Comparison of ENCODE assay signal across 25 cellular contexts in the genomic region with DNA sequence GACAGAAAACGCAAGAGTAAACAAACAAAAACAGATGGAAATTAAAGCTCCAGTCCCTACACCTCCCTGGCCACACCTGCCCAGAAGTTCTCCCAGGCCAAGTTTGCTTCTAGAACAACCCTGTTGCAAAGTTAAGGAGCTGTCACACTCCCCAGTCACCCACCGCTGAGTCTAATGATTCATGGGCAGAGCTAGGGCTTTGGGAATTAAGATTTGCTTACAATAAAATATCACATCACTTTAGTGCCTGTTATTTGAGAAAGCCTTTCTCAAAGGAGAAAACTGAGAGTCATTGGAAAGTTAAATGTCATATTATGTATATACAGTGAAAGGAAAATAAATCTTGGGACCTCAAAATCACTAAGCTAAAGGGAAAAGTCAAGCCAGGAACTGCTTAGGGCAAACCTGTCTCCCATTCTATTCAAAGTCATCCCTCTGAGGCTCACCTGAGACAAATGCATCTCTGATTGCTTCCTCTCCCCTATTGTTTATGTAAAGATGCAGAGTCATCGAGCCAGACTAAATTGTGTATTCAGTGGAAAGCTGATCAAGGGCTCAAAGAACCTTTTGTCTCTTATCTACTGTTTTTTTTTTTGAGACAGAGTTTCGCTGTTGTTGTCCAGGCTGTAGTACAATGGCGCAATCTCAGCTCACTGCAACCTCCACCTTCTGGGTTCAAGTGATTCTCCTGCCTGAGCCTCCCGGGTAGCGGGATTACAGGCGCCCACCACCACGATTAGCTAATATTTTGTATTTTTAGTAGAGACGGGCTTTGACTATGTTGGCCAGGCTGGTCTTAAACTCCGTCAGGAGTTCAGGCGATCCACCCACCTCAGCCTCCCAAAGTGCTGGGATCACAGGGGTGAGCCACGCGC. TPM values are rescaled to one million over a fixed set of nuclear protein-coding genes. Genes with fewer than 3 reads are reported as not detected.
DNase-seq lines count a peak whose midpoint lies in the region; ATAC-seq, FAIRE-seq and TF ChIP-seq lines count a peak whose summit lies in the region.
"Had no signal": no experiment of that assay in that cellular context is flagged by ENCODE, and none has a peak within 500 bp of the region (broad histone marks: within the 10 kb centered on the region; RNA-seq: fewer than 3 reads in every experiment).

No MANE protein-coding gene starts in this region.

- intact Hi-C loops in K562 (cut with micrococcal nuclease): no loop called here
- intact Hi-C loops in pancreas (cut with DNase I): no loop called here

- no peaks in the 10 kb centered on the region for H3K36me3 Mint-ChIP-seq in osteocyte (ENCODE audit: unreplicated experiment)
- H3K36me3 Mint-ChIP-seq: activated CD8-positive, alpha-beta memory T cell treated with anti-CD3 and anti-CD28 coated beads, Interleukin-2, amount 10 ng/mL, durations not matched to agents 7 days and 5 days; stimulated activated effector memory CD8-positive, alpha-beta T cell treated with anti-CD3 and anti-CD28 coated beads, Interleukin-12 subunit alpha, Interleukin-12 subunit beta, amount 100 ng/mL, for 72 hours had no signal

- H3K27me3 ChIP-seq in K562 (ENCODE audit: control insufficient read depth in 2 of 2, insufficient read depth in 2 of 2, low read length in 2 of 2) (no peaks in the 10 kb centered on the region), pancreas (no peaks in the 10 kb centered on the region), GM23248 (replicated peaks; ENCODE audit: insufficient read depth) (no peaks in the 10 kb centered on the region)
- H3K27me3 ChIP-seq: foreskin keratinocyte, tibial artery had no signal

- no peaks in the 10 kb centered on the region for H3K4me1 Mint-ChIP-seq in osteocyte (ENCODE audit: unreplicated experiment)
- H3K4me1 Mint-ChIP-seq: activated CD8-positive, alpha-beta memory T cell treated with anti-CD3 and anti-CD28 coated beads, Interleukin-2, amount 10 ng/mL, durations not matched to agents 7 days and 5 days; stimulated activated effector memory CD8-positive, alpha-beta T cell treated with anti-CD3 and anti-CD28 coated beads, Interleukin-12 subunit alpha, Interleukin-12 subunit beta, amount 100 ng/mL, for 72 hours had no signal

- no peaks in the 10 kb centered on the region for H3K27me3 Mint-ChIP-seq in osteocyte (ENCODE audit: unreplicated experiment)
- H3K27me3 Mint-ChIP-seq: activated CD8-positive, alpha-beta memory T cell treated with anti-CD3 and anti-CD28 coated beads, Interleukin-2, amount 10 ng/mL, durations not matched to agents 7 days and 5 days had no signal

- no peaks in the 10 kb centered on the region for H3F3A ChIP-seq in GM23248 (ENCODE audit: insufficient read depth)

- H2AFZ ChIP-seq in K562 (ENCODE audit: low read depth, low read length): no peak overlapping the region
- H2AFZ ChIP-seq in GM23248: no peak overlapping the region

- no peak overlapping the region for H3K4me3 Mint-ChIP-seq in osteocyte (ENCODE audit: unreplicated experiment)
- H3K4me3 Mint-ChIP-seq: activated CD8-positive, alpha-beta memory T cell treated with anti-CD3 and anti-CD28 coated beads, Interleukin-2, amount 10 ng/mL, durations not matched to agents 7 days and 5 days; stimulated activated effector memory CD8-positive, alpha-beta T cell treated with anti-CD3 and anti-CD28 coated beads, Interleukin-12 subunit alpha, Interleukin-12 subunit beta, amount 100 ng/mL, for 72 hours; T-helper 1 cell treated with Interleukin-12 subunit alpha and Interleukin-12 subunit beta and Interleukin-4 antibody, amounts not matched to agents 30 μg/mL and 1 μg/mL, for 36 hours had no signal

- no peak overlapping the region for H3K4me3 ChIP-seq in K562
- H3K4me3 ChIP-seq in pancreas: no peak overlapping the region
- H3K4me3 ChIP-seq in GM23248: no peak overlapping the region
- H3K4me3 ChIP-seq: skin epidermis, tibial artery had no signal

- no TSS peak for BruUV-seq in K562 (replicated peaks; lab: Mats Ljungman, UMichigan)

- H3K79me2 ChIP-seq in K562 (ENCODE audit: control insufficient read depth, insufficient read depth, low read length): no peaks in the 10 kb centered on the region
- no peaks in the 10 kb centered on the region for H3K79me2 ChIP-seq in GM23248 (ENCODE audit: insufficient read depth)

- in situ Hi-C loops in K562 (cut with MboI) (no loop called here), GM23248 (cut with MboI) (no loop called here)

- H3K4me1 ChIP-seq in K562 (replicated peaks in 1 of 2; ENCODE audit: control insufficient read depth in 2 of 2, insufficient read depth in 2 of 2, low read length in 2 of 2) (no peaks in the 10 kb centered on the region), pancreas (no peaks in the 10 kb centered on the region), GM23248 (ENCODE audit: insufficient read depth) (no peaks in the 10 kb centered on the region)
- H3K4me1 ChIP-seq: tibial artery had no signal

- TF ChIP-seq EP300 in K562 (IDR thresholded peaks at IDR 0.05; ENCODE audit: low read length): no peak

- H3K9me3 Mint-ChIP-seq in osteocyte (ENCODE audit: unreplicated experiment): peaks cover under 1% of the 10 kb centered on the region
- H3K9me3 Mint-ChIP-seq: stimulated activated effector memory CD8-positive, alpha-beta T cell treated with anti-CD3 and anti-CD28 coated beads, Interleukin-12 subunit alpha, Interleukin-12 subunit beta, amount 100 ng/mL, for 72 hours had no signal

- H3K36me3 ChIP-seq in K562 (ENCODE audit: control insufficient read depth, insufficient read depth, low read length) (no peaks in the 10 kb centered on the region), pancreas (no peaks in the 10 kb centered on the region), GM23248 (ENCODE audit: low read depth) (no peaks in the 10 kb centered on the region)
- H3K36me3 ChIP-seq: tibial artery had no signal

- H3K27ac Mint-ChIP-seq in osteocyte (ENCODE audit: unreplicated experiment): no peak overlapping the region
- H3K27ac Mint-ChIP-seq: activated CD8-positive, alpha-beta memory T cell treated with anti-CD3 and anti-CD28 coated beads, Interleukin-2, amount 10 ng/mL, durations not matched to agents 7 days and 5 days; stimulated activated effector memory CD8-positive, alpha-beta T cell treated with anti-CD3 and anti-CD28 coated beads, Interleukin-12 subunit alpha, Interleukin-12 subunit beta, amount 100 ng/mL, for 72 hours; T-helper 1 cell treated with Interleukin-12 subunit alpha and Interleukin-12 subunit beta and Interleukin-4 antibody, amounts not matched to agents 30 μg/mL and 1 μg/mL, for 36 hours had no signal

- H3K9ac ChIP-seq in K562 (ENCODE audit: insufficient read depth in 1 of 2, low read depth in 2 of 2, low read length in 2 of 2) (no peak overlapping the region), GM23248 (no peak overlapping the region)

- no peaks in the 10 kb centered on the region for H4K20me1 ChIP-seq in K562 (replicated peaks; ENCODE audit: control insufficient read depth, insufficient read depth, low read length)
- H4K20me1 ChIP-seq in GM23248 (ENCODE audit: insufficient read depth): no peaks in the 10 kb centered on the region

- CTCF ChIA-PET in K562 (lab: Yijun Ruan, JAX; ENCODE audit: low intra/inter-chr PET ratio): no interaction called here

- WGBS in K562 (ENCODE audit: insufficient coverage, low coverage, missing lambda C conversion rate): 0% methylated on average over 7 of the region's 14 CpGs
- WGBS in pancreas, 2 donors: 34 to 42% methylated on average over 12 of the region's 14 CpGs
- 48 to 52% methylated on average over 12 of the region's 14 CpGs for WGBS in GM23248 (ENCODE audit: low coverage in 1 of 2, low lambda C conversion rate in 2 of 2, missing lambda C conversion rate in 2 of 2), 2 experiments

- no peaks in the 10 kb centered on the region for H3K9me1 ChIP-seq in K562 (ENCODE audit: control insufficient read depth, insufficient read depth, low read length)

- no peak for TF ChIP-seq POLR2A in K562 (conservative IDR thresholded peaks at IDR 0.05)

- TF ChIP-seq CTCF in K562 (IDR thresholded peaks at IDR 0.05 in 2 of 3, conservative IDR thresholded peaks at IDR 0.05 in 1 of 3; ENCODE audit: insufficient read depth in 2 of 3, low read depth in 1 of 3, low read length in 3 of 3) (no peak), osteocyte (IDR thresholded peaks at IDR 0.05) (no peak), pancreas (IDR thresholded peaks at IDR 0.05) (no peak)

- FAIRE-seq in K562 (lab: Jason Lieb, UNC): no peak
- FAIRE-seq in pancreas (lab: Jason Lieb, UNC): no peak
- FAIRE-seq: endometrium had no signal

- no peaks in the 10 kb centered on the region for H3K9me3 ChIP-seq in K562 (replicated peaks; ENCODE audit: control insufficient read depth, insufficient read depth, low read depth, low read length)
- no peaks in the 10 kb centered on the region for H3K9me3 ChIP-seq in pancreas
- H3K9me3 ChIP-seq in GM23248 (ENCODE audit: low read depth): no peaks in the 10 kb centered on the region
- H3K9me3 ChIP-seq: tibial artery had no signal

- POLR2A ChIA-PET in K562 (lab: Yijun Ruan, JAX): no interaction called here

- ATAC-seq in K562: no peak
- no peak for ATAC-seq in pancreas
- ATAC-seq: activated CD4-positive, CD25-positive, alpha-beta regulatory T cell treated with anti-CD3 and anti-CD28 coated beads, Interleukin-2, amount 50 U/mL, for 24 hours; activated CD8-positive, alpha-beta memory T cell treated with anti-CD3 and anti-CD28 coated beads, Interleukin-2, amount 10 ng/mL, durations not matched to agents 7 days and 5 days; foreskin keratinocyte; stimulated activated effector memory CD8-positive, alpha-beta T cell treated with anti-CD3 and anti-CD28 coated beads, Interleukin-12 subunit alpha, Interleukin-12 subunit beta, amount 100 ng/mL, for 72 hours had no signal

- no peak for TF ChIP-seq RAD21 in K562 (CRISPR knock-in tag; conservative IDR thresholded peaks at IDR 0.05 in 1 of 2, IDR thresholded peaks at IDR 0.05 in 1 of 2)

- DNase-seq in NCI-H1417 (lab: John Stamatoyannopoulos, UW) (peak in 2 of 3 experiments; percentile 53 to 81), NCI-H1417 treated with DMSO at 0.1 percent for 48 hours (lab: John Stamatoyannopoulos, UW) (no peak), NCI-H1436 (lab: John Stamatoyannopoulos, UW) (peak; percentile 53), K562 (ENCODE audit: extremely low read depth in 1 of 4, low spot score in 3 of 4) (no peak), osteocyte (ENCODE audit: extremely low spot score, unreplicated experiment) (peak; percentile 46), AML-193 (lab: John Stamatoyannopoulos, UW) (no peak), pancreas (no peak), GM23248 (no peak)
- DNase-seq: activated CD8-positive, alpha-beta memory T cell treated with anti-CD3 and anti-CD28 coated beads, Interleukin-2, amount 10 ng/mL, durations not matched to agents 7 days and 5 days; activated effector memory CD4-positive, alpha-beta T cell treated with anti-CD3 and anti-CD28 coated beads, Interleukin-2, amount 50 U/mL, for 16 hours; amygdala; cerebellar nuclear complex; mesenchymal stem cell; NCI-H82; occipital lobe; tibial artery had no signal

- H3K27ac ChIP-seq in K562 (ENCODE audit: extremely low read depth, low read depth, low read length) (no peak overlapping the region), pancreas (no peak overlapping the region), GM23248 (no peak overlapping the region)
- H3K27ac ChIP-seq: foreskin keratinocyte, RWPE1, skin epidermis, tibial artery had no signal

- H3K9me2 ChIP-seq in GM23248 (ENCODE audit: insufficient read depth): no peaks in the 10 kb centered on the region

- H3K4me2 ChIP-seq in K562 (ENCODE audit: insufficient read depth, low read length) (no peak overlapping the region), GM23248 (ENCODE audit: unreplicated experiment) (no peak overlapping the region)

RNA-seq across cellular contexts. Expression of gene CRYGB, which starts 2.8 kb away (rescaled TPM):
- not detected in 2 replicates for total RNA-seq in K562 (2011; cell fraction: chromatin; rRNA removed; ENCODE audit: low replicate concordance)
- total RNA-seq in K562 (2011; cell fraction: nucleolus; rRNA removed): not detected in 2 replicates
- not detected in 2 replicates for total RNA-seq in K562 (2011; cell fraction: nucleoplasm; rRNA removed)
- total RNA-seq in K562 (2014; rRNA removed) (not detected in 2 replicates), K562 (2014; rRNA removed; fragmentation: Illumina TruSeq; extraction: Trizol) (not detected in 2 replicates), K562 (2015; rRNA removed; fragmentation: Illumina TruSeq; extraction: Trizol) (not detected in 2 replicates), K562 (2021) (not detected in 2 replicates), osteocyte (not detected in 2 replicates), pancreas (not detected)
- polyA plus RNA-seq in K562 (2011; rRNA removed) (not detected in 2 replicates), K562 (2014; fragmentation: Illumina TruSeq; extraction: Trizol) (not detected in 2 replicates), K562 (2014; fragmentation: Nextera tagmentation; extraction: Ambion mirVana) (not detected), K562 (2014; rRNA removed) (not detected in 2 replicates), pancreas (not detected), GM23248 (2016; fragmentation: Nextera tagmentation; extraction: Ambion mirVana) (not detected in 2 replicates)
- polyA plus RNA-seq in K562 (2011; cell fraction: cytosol; rRNA removed): not detected in 2 replicates
- polyA plus RNA-seq in K562 (2011; cell fraction: nucleus; rRNA removed): not detected in 2 replicates
- polyA plus RNA-seq in K562 (2012): not detected in 2 replicates
- not detected in 2 replicates for polyA minus RNA-seq in K562 (2011; rRNA and poly(A)+ RNA removed)
- not detected in 2 replicates for polyA minus RNA-seq in K562 (2011; cell fraction: cytosol; rRNA and poly(A)+ RNA removed)
- not detected in 2 replicates for polyA minus RNA-seq in K562 (2011; cell fraction: nucleus; rRNA and poly(A)+ RNA removed)
- total RNA-seq in GM23248 (2014; rRNA removed; shearing (Covaris generic)): not detected in 2 replicates
- total RNA-seq: A172; activated CD8-positive, alpha-beta memory T cell treated with anti-CD3 and anti-CD28 coated beads, Interleukin-2, amount 10 ng/mL, durations not matched to agents 7 days and 5 days; foreskin keratinocyte; HT-29; occipital lobe had no signal
- polyA plus RNA-seq: foreskin keratinocyte had no signal

RNA-seq across cellular contexts. Expression of gene CRYGC, which starts 13.5 kb away (rescaled TPM):
- not detected in 2 replicates for total RNA-seq in K562 (2011; cell fraction: chromatin; rRNA removed; ENCODE audit: low replicate concordance)
- total RNA-seq in K562 (2011; cell fraction: nucleolus; rRNA removed): not detected in 2 replicates
- total RNA-seq in K562 (2011; cell fraction: nucleoplasm; rRNA removed): not detected in 2 replicates
- total RNA-seq in K562 (2014; rRNA removed) (not detected in 2 replicates), K562 (2014; rRNA removed; fragmentation: Illumina TruSeq; extraction: Trizol) (not detected in 2 replicates), K562 (2015; rRNA removed; fragmentation: Illumina TruSeq; extraction: Trizol) (not detected in 2 replicates), K562 (2021) (not detected in 2 replicates), osteocyte (not detected in 2 replicates), pancreas (not detected)
- polyA plus RNA-seq in K562 (2011; rRNA removed) (not detected in 2 replicates), K562 (2014; fragmentation: Illumina TruSeq; extraction: Trizol) (not detected in 2 replicates), K562 (2014; fragmentation: Nextera tagmentation; extraction: Ambion mirVana) (not detected), K562 (2014; rRNA removed) (not detected in 2 replicates), pancreas (not detected), GM23248 (2016; fragmentation: Nextera tagmentation; extraction: Ambion mirVana) (not detected in 2 replicates)
- not detected in 2 replicates for polyA plus RNA-seq in K562 (2011; cell fraction: cytosol; rRNA removed)
- polyA plus RNA-seq in K562 (2011; cell fraction: nucleus; rRNA removed): not detected in 2 replicates
- polyA plus RNA-seq in K562 (2012): not detected in 2 replicates
- polyA minus RNA-seq in K562 (2011; rRNA and poly(A)+ RNA removed): not detected in 2 replicates
- polyA minus RNA-seq in K562 (2011; cell fraction: cytosol; rRNA and poly(A)+ RNA removed): not detected in 2 replicates
- not detected in 2 replicates for polyA minus RNA-seq in K562 (2011; cell fraction: nucleus; rRNA and poly(A)+ RNA removed)
- total RNA-seq in GM23248 (2014; rRNA removed; shearing (Covaris generic)): not detected in 2 replicates
- total RNA-seq: A172; activated CD8-positive, alpha-beta memory T cell treated with anti-CD3 and anti-CD28 coated beads, Interleukin-2, amount 10 ng/mL, durations not matched to agents 7 days and 5 days; foreskin keratinocyte; HT-29; occipital lobe had no signal

RNA-seq across cellular contexts. Expression of gene CRYGD, which starts 18.8 kb away (rescaled TPM):
- not detected in 2 replicates for total RNA-seq in K562 (2011; cell fraction: chromatin; rRNA removed; ENCODE audit: low replicate concordance)
- not detected in 2 replicates for total RNA-seq in K562 (2011; cell fraction: nucleolus; rRNA removed)
- not detected in 2 replicates for total RNA-seq in K562 (2011; cell fraction: nucleoplasm; rRNA removed)
- total RNA-seq in K562 (2014; rRNA removed): not detected in 2 replicates
- total RNA-seq in K562 (2014; rRNA removed; fragmentation: Illumina TruSeq; extraction: Trizol): not detected in 2 replicates
- total RNA-seq in K562 (2015; rRNA removed; fragmentation: Illumina TruSeq; extraction: Trizol): not detected in 2 replicates
- not detected in 2 replicates for total RNA-seq in K562 (2021)
- polyA plus RNA-seq in K562 (2011; rRNA removed): not detected in 2 replicates
- polyA plus RNA-seq in K562 (2011; cell fraction: cytosol; rRNA removed): not detected in 2 replicates
- polyA plus RNA-seq in K562 (2011; cell fraction: nucleus; rRNA removed): not detected in 2 replicates
- polyA plus RNA-seq in K562 (2012): not detected in 2 replicates
- not detected in 2 replicates for polyA plus RNA-seq in K562 (2014; fragmentation: Illumina TruSeq; extraction: Trizol)
- polyA plus RNA-seq in K562 (2014; fragmentation: Nextera tagmentation; extraction: Ambion mirVana): not detected
- polyA plus RNA-seq in K562 (2014; rRNA removed): not detected in 2 replicates
- not detected in 2 replicates for polyA minus RNA-seq in K562 (2011; rRNA and poly(A)+ RNA removed)
- polyA minus RNA-seq in K562 (2011; cell fraction: cytosol; rRNA and poly(A)+ RNA removed): not detected in 2 replicates
- polyA minus RNA-seq in K562 (2011; cell fraction: nucleus; rRNA and poly(A)+ RNA removed): not detected in 2 replicates
- total RNA-seq in osteocyte: not detected in 2 replicates
- not detected for total RNA-seq in pancreas
- under 1 TPM in 1 of 2 donors, not detected in 1; 0.28 TPM for polyA plus RNA-seq in pancreas
- total RNA-seq in GM23248 (2014; rRNA removed; shearing (Covaris generic)): not detected in 2 replicates
- polyA plus RNA-seq in GM23248 (2016; fragmentation: Nextera tagmentation; extraction: Ambion mirVana): not detected in 2 replicates
- total RNA-seq: A172; activated CD8-positive, alpha-beta memory T cell treated with anti-CD3 and anti-CD28 coated beads, Interleukin-2, amount 10 ng/mL, durations not matched to agents 7 days and 5 days; foreskin keratinocyte; HT-29 had no signal
- polyA plus RNA-seq: foreskin keratinocyte had no signal

RNA-seq across cellular contexts. Expression of gene CRYGA, which starts 20.2 kb away (rescaled TPM):
- not detected in 2 replicates for total RNA-seq in K562 (2011; cell fraction: chromatin; rRNA removed; ENCODE audit: low replicate concordance)
- total RNA-seq in K562 (2011; cell fraction: nucleolus; rRNA removed): not detected in 2 replicates
- total RNA-seq in K562 (2011; cell fraction: nucleoplasm; rRNA removed): not detected in 2 replicates
- total RNA-seq in K562 (2014; rRNA removed) (not detected in 2 replicates), K562 (2014; rRNA removed; fragmentation: Illumina TruSeq; extraction: Trizol) (not detected in 2 replicates), K562 (2015; rRNA removed; fragmentation: Illumina TruSeq; extraction: Trizol) (not detected in 2 replicates), K562 (2021) (not detected in 2 replicates), osteocyte (not detected in 2 replicates), pancreas (not detected)
- polyA plus RNA-seq in K562 (2011; rRNA removed) (not detected in 2 replicates), K562 (2014; fragmentation: Illumina TruSeq; extraction: Trizol) (not detected in 2 replicates), K562 (2014; fragmentation: Nextera tagmentation; extraction: Ambion mirVana) (not detected), K562 (2014; rRNA removed) (not detected in 2 replicates), pancreas (not detected), GM23248 (2016; fragmentation: Nextera tagmentation; extraction: Ambion mirVana) (not detected in 2 replicates)
- not detected in 2 replicates for polyA plus RNA-seq in K562 (2011; cell fraction: cytosol; rRNA removed)
- polyA plus RNA-seq in K562 (2011; cell fraction: nucleus; rRNA removed): not detected in 2 replicates
- not detected in 2 replicates for polyA plus RNA-seq in K562 (2012)
- not detected in 2 replicates for polyA minus RNA-seq in K562 (2011; rRNA and poly(A)+ RNA removed)
- not detected in 2 replicates for polyA minus RNA-seq in K562 (2011; cell fraction: cytosol; rRNA and poly(A)+ RNA removed)
- polyA minus RNA-seq in K562 (2011; cell fraction: nucleus; rRNA and poly(A)+ RNA removed): not detected in 2 replicates
- total RNA-seq in GM23248 (2014; rRNA removed; shearing (Covaris generic)): not detected in 2 replicates
- total RNA-seq: A172; activated CD8-positive, alpha-beta memory T cell treated with anti-CD3 and anti-CD28 coated beads, Interleukin-2, amount 10 ng/mL, durations not matched to agents 7 days and 5 days; foreskin keratinocyte; HT-29; occipital lobe had no signal
- polyA plus RNA-seq: foreskin keratinocyte had no signal

RNA-seq across cellular contexts. Expression of gene C2orf80, which starts 46.7 kb away (rescaled TPM):
- not detected in 2 replicates for total RNA-seq in K562 (2011; cell fraction: chromatin; rRNA removed; ENCODE audit: low replicate concordance)
- total RNA-seq in K562 (2011; cell fraction: nucleolus; rRNA removed): not detected in 2 replicates
- total RNA-seq in K562 (2011; cell fraction: nucleoplasm; rRNA removed): not detected in 2 replicates
- total RNA-seq in K562 (2014; rRNA removed) (not detected in 2 replicates), K562 (2014; rRNA removed; fragmentation: Illumina TruSeq; extraction: Trizol) (not detected in 2 replicates), K562 (2015; rRNA removed; fragmentation: Illumina TruSeq; extraction: Trizol) (not detected in 2 replicates), K562 (2021) (not detected in 2 replicates), osteocyte (not detected in 2 replicates), pancreas (not detected)
- polyA plus RNA-seq in K562 (2011; rRNA removed) (not detected in 2 replicates), K562 (2014; fragmentation: Illumina TruSeq; extraction: Trizol) (not detected in 2 replicates), K562 (2014; fragmentation: Nextera tagmentation; extraction: Ambion mirVana) (not detected), K562 (2014; rRNA removed) (not detected in 2 replicates), pancreas (not detected), GM23248 (2016; fragmentation: Nextera tagmentation; extraction: Ambion mirVana) (not detected in 2 replicates)
- not detected in 2 replicates for polyA plus RNA-seq in K562 (2011; cell fraction: cytosol; rRNA removed)
- not detected in 2 replicates for polyA plus RNA-seq in K562 (2011; cell fraction: nucleus; rRNA removed)
- polyA plus RNA-seq in K562 (2012): 0.10 TPM in 1 of 2 replicates, not detected in the other
- not detected in 2 replicates for polyA minus RNA-seq in K562 (2011; rRNA and poly(A)+ RNA removed)
- polyA minus RNA-seq in K562 (2011; cell fraction: cytosol; rRNA and poly(A)+ RNA removed): not detected in 2 replicates
- not detected in 2 replicates for polyA minus RNA-seq in K562 (2011; cell fraction: nucleus; rRNA and poly(A)+ RNA removed)
- not detected in 2 replicates for total RNA-seq in GM23248 (2014; rRNA removed; shearing (Covaris generic))
- total RNA-seq: A172; activated CD8-positive, alpha-beta memory T cell treated with anti-CD3 and anti-CD28 coated beads, Interleukin-2, amount 10 ng/mL, durations not matched to agents 7 days and 5 days; foreskin keratinocyte; HT-29 had no signal
- polyA plus RNA-seq: foreskin keratinocyte had no signal

Comparison
In these comparisons a context has a peak if more than half of its experiments do, and no peak if none do; other contexts are left out.
1. DNase-seq: peak in NCI-H1417 (2 of 3), NCI-H1436 (single experiment) and osteocyte (single experiment); none in NCI-H1417 treated with DMSO at 0.1 percent for 48 hours (single experiment), K562 (0 of 4), AML-193 (0 of 2), pancreas (0 of 6) and GM23248 (single experiment).